ENCODE assay signal across 9 cellular contexts in genomic region chr4:121656269-121656641, GRCh38. TPM values are rescaled to one million over a fixed set of nuclear protein-coding genes. Genes with fewer than 3 reads are reported as not detected.
DNase-seq lines count a peak whose midpoint lies in the region; ATAC-seq and TF ChIP-seq lines count a peak whose summit lies in the region.
"Had no signal": no experiment of that assay in that cellular context is flagged by ENCODE, and none has a peak within 500 bp of the region (broad histone marks: within the 10 kb centered on the region; RNA-seq: fewer than 3 reads in every experiment).

No MANE protein-coding gene starts in this region.

- H3K36me3 ChIP-seq in left ventricle myocardium inferior, result no peaks in the 10 kb centered on the region

- no peaks in the 10 kb centered on the region for H3K9me3 ChIP-seq in left ventricle myocardium inferior (replicated peaks)

- ATAC-seq in GM21576 (IDR thresholded peaks at IDR 0.05; ENCODE audit: unreplicated experiment) (peak; percentile 44), HG02763 (IDR thresholded peaks at IDR 0.05; ENCODE audit: unreplicated experiment) (no peak), HG02884 (IDR thresholded peaks at IDR 0.05; ENCODE audit: unreplicated experiment) (no peak)

- intact Hi-C loops in left ventricle myocardium inferior (cut with micrococcal nuclease), result loop anchor here (5.0 kb wide), 1 partner anchor 174 kb away; no protein-coding TSS in a partner anchor

- H3K27ac ChIP-seq in left ventricle myocardium inferior (replicated peaks), result no peak overlapping the region

- TF ChIP-seq CTCF in left ventricle myocardium inferior (IDR thresholded peaks at IDR 0.05; ENCODE audit: borderline replicate concordance), result peak; percentile 55

- peak; percentile 68 for DNase-seq in EH (ENCODE audit: low read depth)
- peak; percentile 35 for DNase-seq in NCI-H1105 treated with DMSO at 0.1 percent for 48 hours (lab: John Stamatoyannopoulos, UW)
- peak; percentile 10 to 22 for DNase-seq in activated CD4-positive, alpha-beta T cell treated with anti-CD3 and anti-CD28 coated beads, Interleukin-2, amount 50 U/mL, for 48 hours
- peak; percentile 35 for DNase-seq in left ventricle myocardium inferior
- DNase-seq in stimulated activated CD4-positive, alpha-beta T cell treated with anti-CD3 and anti-CD28 coated beads, Interleukin-15, amount 100 ng/mL, for 24 hours, result peak; percentile 39
- DNase-seq: activated B cell treated with CpG ODN at 0.5 μM for 24 hours had no signal

- peaks cover 8% of the 10 kb centered on the region for H3K4me1 ChIP-seq in left ventricle myocardium inferior

- no peaks in the 10 kb centered on the region for H3K27me3 ChIP-seq in left ventricle myocardium inferior (ENCODE audit: low read depth)

- H3K4me3 ChIP-seq in left ventricle myocardium inferior, result no peak overlapping the region

RNA-seq across cellular contexts. Expression of gene ANXA5, which starts 40.5 kb away (rescaled TPM):
- total RNA-seq in left ventricle myocardium inferior, result 99.7 TPM

Comparison
In these comparisons a context has a peak if more than half of its experiments do, and no peak if none do; other contexts are left out.
1. DNase-seq: peak in every context shown above with its lines; median percentile 68 in EH; 39 in stimulated activated CD4-positive, alpha-beta T cell treated with anti-CD3 and anti-CD28 coated beads, Interleukin-15, amount 100 ng/mL, for 24 hours; 35 in NCI-H1105 treated with DMSO at 0.1 percent for 48 hours; 35 in left ventricle myocardium inferior; 16 in activated CD4-positive, alpha-beta T cell treated with anti-CD3 and anti-CD28 coated beads, Interleukin-2, amount 50 U/mL, for 48 hours.